ENCODE assay signal across 19 cellular contexts in the genomic region with DNA sequence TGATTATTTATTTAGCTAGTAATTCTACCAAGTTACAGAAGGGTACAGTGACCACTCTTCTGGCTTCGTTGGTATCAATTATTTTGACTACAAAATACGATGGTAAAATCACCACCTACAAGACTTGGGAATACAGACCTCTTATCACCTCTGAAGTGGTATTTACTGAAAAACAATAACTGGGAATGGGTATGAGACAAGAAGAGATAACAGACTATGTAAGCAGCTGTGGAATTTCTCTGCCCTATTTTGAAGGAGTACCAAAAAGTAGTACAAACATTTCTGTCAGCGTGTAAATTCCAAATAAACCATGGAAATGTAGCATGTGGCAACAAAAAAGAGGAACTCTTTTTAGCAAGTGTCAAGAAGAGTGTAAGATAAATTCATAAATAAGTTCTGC.
"Had no signal": no experiment of that assay in that cellular context is flagged by ENCODE, and none has a peak within 500 bp of the region (broad histone marks: within the 10 kb centered on the region; RNA-seq: fewer than 3 reads in every experiment).

No MANE protein-coding gene starts in this region.

- H3K27me3 Mint-ChIP-seq: activated CD4-positive, alpha-beta memory T cell treated with anti-CD3 and anti-CD28 coated beads for 36 hours; activated naive CD8-positive, alpha-beta T cell treated with anti-CD3 and anti-CD28 coated beads, Interleukin-2, amount 10 ng/mL, durations not matched to agents 7 days and 5 days; naive thymus-derived CD4-positive, alpha-beta T cell had no signal

- FAIRE-seq: endometrium, kidney had no signal

- H3K27ac Mint-ChIP-seq: activated CD4-positive, alpha-beta memory T cell treated with anti-CD3 and anti-CD28 coated beads for 36 hours; activated naive CD8-positive, alpha-beta T cell treated with anti-CD3 and anti-CD28 coated beads, Interleukin-2, amount 10 ng/mL, durations not matched to agents 7 days and 5 days had no signal

- H3K27ac ChIP-seq: foreskin keratinocyte, lower lobe of right lung, parathyroid adenoma had no signal

- DNase-seq: activated CD4-positive, alpha-beta memory T cell treated with anti-CD3 and anti-CD28 coated beads for 36 hours; activated CD4-positive, alpha-beta T cell treated with anti-CD3 and anti-CD28 coated beads for 48 hours; activated CD4-positive, CD25-positive, alpha-beta regulatory T cell; activated naive CD4-positive, alpha-beta T cell treated with Interleukin-2 at 50 U/mL for 16 hours; activated naive CD8-positive, alpha-beta T cell treated with anti-CD3 and anti-CD28 coated beads, Interleukin-2, amount 10 ng/mL, durations not matched to agents 7 days and 5 days; activated T-cell treated with anti-CD3 and anti-CD28 coated beads, Interleukin-2, amount 50 U/mL, for 48 hours; amniotic stem cell; cerebellar nuclear complex; cortex of kidney; foreskin keratinocyte; kidney; lower lobe of right lung; naive thymus-derived CD4-positive, alpha-beta T cell; right cardiac atrium; stimulated activated CD4-positive, alpha-beta T cell treated with anti-CD3 and anti-CD28 coated beads, Interleukin-4, amount 100 ng/mL, for 4 hours; stimulated activated naive CD8-positive, alpha-beta T cell treated with anti-CD3 and anti-CD28 coated beads, Interleukin-15, Interleukin-2, amounts not matched to agents 100 U/mL and 50 U/mL, for 24 hours; T-helper 1 cell had no signal

- ATAC-seq: foreskin keratinocyte; lower lobe of right lung; naive thymus-derived CD4-positive, alpha-beta T cell; right cardiac atrium; stimulated activated naive CD8-positive, alpha-beta T cell treated with anti-CD3 and anti-CD28 coated beads, Interleukin-15, Interleukin-2, amounts not matched to agents 100 U/mL and 50 U/mL, for 24 hours had no signal

- H3K4me1 ChIP-seq: foreskin keratinocyte, lower lobe of right lung, parathyroid adenoma had no signal

- H2AFZ ChIP-seq: parathyroid adenoma had no signal

- H3K4me3 Mint-ChIP-seq: activated CD4-positive, alpha-beta memory T cell treated with anti-CD3 and anti-CD28 coated beads for 36 hours; activated naive CD8-positive, alpha-beta T cell treated with anti-CD3 and anti-CD28 coated beads, Interleukin-2, amount 10 ng/mL, durations not matched to agents 7 days and 5 days had no signal

- H3K9ac ChIP-seq: parathyroid adenoma had no signal

- H3K9me3 ChIP-seq: lower lobe of right lung had no signal

- H3K27me3 ChIP-seq: foreskin keratinocyte had no signal

- H3K4me3 ChIP-seq: lower lobe of right lung had no signal

- H3K9me3 Mint-ChIP-seq: activated CD4-positive, alpha-beta memory T cell treated with anti-CD3 and anti-CD28 coated beads for 36 hours; activated naive CD8-positive, alpha-beta T cell treated with anti-CD3 and anti-CD28 coated beads, Interleukin-2, amount 10 ng/mL, durations not matched to agents 7 days and 5 days; naive thymus-derived CD4-positive, alpha-beta T cell had no signal
